Comparison of ENCODE assay signal across 20 cellular contexts in genomic region chr11:45265963-45266692, GRCh38. TPM values are rescaled to one million over a fixed set of nuclear protein-coding genes. Genes with fewer than 3 reads are reported as not detected.
DNase-seq lines count a peak whose midpoint lies in the region; ATAC-seq and TF ChIP-seq lines count a peak whose summit lies in the region.
"Had no signal": no experiment of that assay in that cellular context is flagged by ENCODE, and none has a peak within 500 bp of the region (broad histone marks: within the 10 kb centered on the region; RNA-seq: fewer than 3 reads in every experiment).

No MANE protein-coding gene starts in this region.

- no peaks in the 10 kb centered on the region for H3K79me2 ChIP-seq in ACC112 (ENCODE audit: control insufficient read depth, insufficient read depth, low read length, unreplicated experiment)

- ATAC-seq in mucosa of descending colon = peak; percentile 55
- ATAC-seq in HG02970 (IDR thresholded peaks at IDR 0.05; ENCODE audit: low FRiP score, unreplicated experiment) = no peak
- ATAC-seq: PC-3 had no signal

- no peak overlapping the region for H3K4me3 ChIP-seq in ACC112 (ENCODE audit: low read depth, low read length)
- no peak overlapping the region for H3K4me3 ChIP-seq in colonic mucosa
- H3K4me3 ChIP-seq in mucosa of descending colon = no peak overlapping the region
- no peak overlapping the region for H3K4me3 ChIP-seq in transverse colon
- H3K4me3 ChIP-seq: BLaER1 treated with 17β-estradiol and CSF1 and Interleukin-3, amounts not matched to agents 10 nM and 100 nM; HAP-1 had no signal

- peak overlapping the region; percentile 92 for H2AFZ ChIP-seq in ACC112 (ENCODE audit: low read length, unreplicated experiment)

- no peak for TF ChIP-seq EP300 in transverse colon (IDR thresholded peaks at IDR 0.05; ENCODE audit: low read depth)

- no peaks in the 10 kb centered on the region for H3K9me3 ChIP-seq in colonic mucosa
- H3K9me3 ChIP-seq in mucosa of descending colon = no peaks in the 10 kb centered on the region
- no peaks in the 10 kb centered on the region for H3K9me3 ChIP-seq in transverse colon
- H3K9me3 ChIP-seq: BLaER1 treated with 17β-estradiol and CSF1 and Interleukin-3, amounts not matched to agents 10 nM and 100 nM; HAP-1 had no signal

- H3K4me1 ChIP-seq in ACC112 (ENCODE audit: control insufficient read depth, insufficient read depth, low read length, unreplicated experiment) (peaks cover 33% of the 10 kb centered on the region), colonic mucosa (peaks cover 2% of the 10 kb centered on the region), mucosa of descending colon (ENCODE audit: low read depth) (peaks cover 23% of the 10 kb centered on the region), transverse colon (peaks cover 5 to 34% (median 24%) of the 10 kb centered on the region in 4 donors)
- H3K4me1 ChIP-seq: HAP-1 had no signal

- H3K36me3 ChIP-seq in ACC112 (ENCODE audit: insufficient read depth, low read length) (no peaks in the 10 kb centered on the region), colonic mucosa (no peaks in the 10 kb centered on the region), mucosa of descending colon (ENCODE audit: low read depth) (no peaks in the 10 kb centered on the region), transverse colon (no peaks in the 10 kb centered on the region)
- H3K36me3 ChIP-seq: BLaER1 treated with 17β-estradiol and CSF1 and Interleukin-3, amounts not matched to agents 10 nM and 100 nM; HAP-1 had no signal

- TF ChIP-seq POLR2A in transverse colon (IDR thresholded peaks at IDR 0.05) = no peak

- H3K27ac ChIP-seq in ACC112 (ENCODE audit: low read depth, low read length) = no peak overlapping the region; the same call in 1 of the 2 replicates
- peak overlapping the region; percentile 78 for H3K27ac ChIP-seq in colonic mucosa
- H3K27ac ChIP-seq in transverse colon = peak overlapping the region; percentile 64 to 82 (median 76)
- H3K27ac ChIP-seq: BLaER1 treated with 17β-estradiol and CSF1 and Interleukin-3, amounts not matched to agents 10 nM and 100 nM; KMS-11; RWPE1 had no signal

- H3K27me3 ChIP-seq in ACC112 (ENCODE audit: insufficient read depth, low read length) = peaks cover 13% of the 10 kb centered on the region
- no peaks in the 10 kb centered on the region for H3K27me3 ChIP-seq in colonic mucosa
- no peaks in the 10 kb centered on the region for H3K27me3 ChIP-seq in transverse colon
- H3K27me3 ChIP-seq: BLaER1 treated with 17β-estradiol and CSF1 and Interleukin-3, amounts not matched to agents 10 nM and 100 nM had no signal

- TF ChIP-seq CTCF in colonic mucosa (IDR thresholded peaks at IDR 0.05) = no peak
- TF ChIP-seq CTCF in mucosa of descending colon (IDR thresholded peaks at IDR 0.05) = no peak
- no peak for TF ChIP-seq CTCF in transverse colon (IDR thresholded peaks at IDR 0.05)

- peak overlapping the region in 1 of 2 donors; percentile 71 for H3K9ac ChIP-seq in colonic mucosa (ENCODE audit: low read depth in 2 of 2, low read length in 2 of 2)
- H3K9ac ChIP-seq: BLaER1 treated with 17β-estradiol and CSF1 and Interleukin-3, amounts not matched to agents 10 nM and 100 nM; KMS-11 had no signal

- DNase-seq in colonic mucosa = peak; percentile 64
- DNase-seq in mucosa of descending colon = peak in 1 of 3 donors; percentile 70
- peak; percentile 44 for DNase-seq in transverse colon
- no peak for DNase-seq in head of caudate nucleus
- no peak for DNase-seq in NCI-H345 treated with DMSO at 0.1 percent for 48 hours (lab: John Stamatoyannopoulos, UW; ENCODE audit: unreplicated experiment)
- DNase-seq: AML-193; CD4-positive, alpha-beta T cell; GOT3; MM.1S; NCI-H2029; NCI-H446 treated with DMSO at 0.1 percent for 48 hours; PC-3; SHP77 had no signal

- intact Hi-C loops in colonic mucosa (cut with DNase I) (no loop called here), mucosa of descending colon (cut with DNase I, micrococcal nuclease) (no loop called here), transverse colon (cut with DNase I; ENCODE audit: low total_unique reads) (no loop called here), head of caudate nucleus (cut with DNase I) (no loop called here)

- 40 to 45% methylated on average over 1 to 2 of the region's 2 CpGs for WGBS in transverse colon (ENCODE audit: low coverage in 1 of 2), 2 donors

- in situ Hi-C loops in transverse colon (cut with MboI; ENCODE audit: low pct_ligation_motif_present in 1 of 4, low pct_unique_long_range_greater_than_20kb in 1 of 4, low sequenced_read_pairs in 3 of 4) = no loop called here

RNA-seq across cellular contexts. Expression of gene SYT13, which starts 20.0 kb away (rescaled TPM):
- total RNA-seq in colonic mucosa = 10 to 100 TPM; 23.4 to 31.5 TPM
- 10 to 100 TPM in 2 of 3 donors, 1 to 10 TPM in 1; 7.5 to 28.6 (median 22.7) TPM for total RNA-seq in mucosa of descending colon
- total RNA-seq in transverse colon = 10 to 100 TPM; 10.5 to 28.6 (median 23.4) TPM
- total RNA-seq: CD4-positive, alpha-beta T cell; G401; PC-3 had no signal

Comparison
In these comparisons a context has a peak if more than half of its experiments do, and no peak if none do; other contexts are left out.
1. DNase-seq: peak in colonic mucosa (single experiment) and transverse colon (single experiment); none in head of caudate nucleus (0 of 42) and NCI-H345 treated with DMSO at 0.1 percent for 48 hours (single experiment).